8 cellular contexts compared by ENCODE assay signal in the genomic region with DNA sequence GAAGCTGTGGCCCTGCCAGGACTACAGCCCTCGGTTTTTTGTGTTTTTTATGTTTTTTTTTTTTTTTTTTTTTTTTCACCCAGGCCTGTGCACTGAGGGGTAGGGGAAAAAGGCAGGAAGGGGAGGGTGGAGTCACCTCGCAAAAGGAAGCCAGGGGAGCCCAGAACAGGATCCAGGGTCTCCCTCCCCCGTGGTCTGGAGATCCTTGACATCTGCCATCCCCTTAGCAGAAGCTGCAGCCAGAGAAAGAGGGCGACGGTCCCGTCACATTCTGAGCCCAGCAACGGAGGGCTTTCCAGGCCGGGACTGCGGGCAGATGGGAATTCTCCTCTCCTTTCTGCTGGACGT. TPM values are rescaled to one million over a fixed set of nuclear protein-coding genes. Genes with fewer than 3 reads are reported as not detected.
DNase-seq lines count a peak whose midpoint lies in the region; ATAC-seq lines count a peak whose summit lies in the region.

No MANE protein-coding gene starts in this region.

- H3K9ac ChIP-seq in HUES48 (ENCODE audit: low read depth, low read length) (no peak overlapping the region), iPS-15b (ENCODE audit: low read depth, low read length) (no peak overlapping the region)

- H3K4me3 Mint-ChIP-seq in activated naive CD8-positive, alpha-beta T cell treated with anti-CD3 and anti-CD28 coated beads for 36 hours, result peak overlapping the region; percentile 80
- peak overlapping the region; percentile 77 for H3K4me3 Mint-ChIP-seq in stimulated activated effector memory CD8-positive, alpha-beta T cell treated with anti-CD3 and anti-CD28 coated beads, Interleukin-12 subunit alpha, Interleukin-12 subunit beta, amount 100 ng/mL, for 72 hours

- H3K4me1 Mint-ChIP-seq in activated naive CD8-positive, alpha-beta T cell treated with anti-CD3 and anti-CD28 coated beads for 36 hours, result peaks cover 11% of the 10 kb centered on the region
- peaks cover 8% of the 10 kb centered on the region for H3K4me1 Mint-ChIP-seq in stimulated activated effector memory CD8-positive, alpha-beta T cell treated with anti-CD3 and anti-CD28 coated beads, Interleukin-12 subunit alpha, Interleukin-12 subunit beta, amount 100 ng/mL, for 72 hours

- H3K36me3 ChIP-seq in HUES48 (ENCODE audit: control insufficient read depth, insufficient read depth, low read length) (no peaks in the 10 kb centered on the region), iPS-15b (ENCODE audit: control insufficient read depth, insufficient read depth, low read length) (no peaks in the 10 kb centered on the region)

- peaks cover 8% of the 10 kb centered on the region for H3K27me3 Mint-ChIP-seq in activated naive CD8-positive, alpha-beta T cell treated with anti-CD3 and anti-CD28 coated beads for 36 hours

- no peak overlapping the region for H3K27ac ChIP-seq in HUES48 (ENCODE audit: low read depth, low read length)

- ATAC-seq in stimulated activated effector memory CD8-positive, alpha-beta T cell treated with anti-CD3 and anti-CD28 coated beads, Interleukin-12 subunit alpha, Interleukin-12 subunit beta, amount 100 ng/mL, for 72 hours, result no peak

- H3K4me3 ChIP-seq in HUES48 (ENCODE audit: low read depth, low read length), result peak overlapping the region; percentile 57
- H3K4me3 ChIP-seq in iPS-15b (ENCODE audit: low read depth, low read length), result peak overlapping the region; percentile 74

- H3K9me3 ChIP-seq in HUES48 (ENCODE audit: control insufficient read depth, insufficient read depth, low read length) (no peaks in the 10 kb centered on the region), iPS-15b (ENCODE audit: control insufficient read depth, insufficient read depth, low read length) (no peaks in the 10 kb centered on the region)

- H3K27me3 ChIP-seq in HUES48 (ENCODE audit: control insufficient read depth, insufficient read depth, low read length) (peaks cover 19% of the 10 kb centered on the region), iPS-15b (ENCODE audit: control insufficient read depth, insufficient read depth, low read length) (peaks cover 9% of the 10 kb centered on the region)

- H3K9me3 Mint-ChIP-seq in activated naive CD8-positive, alpha-beta T cell treated with anti-CD3 and anti-CD28 coated beads for 36 hours, result no peaks in the 10 kb centered on the region
- H3K9me3 Mint-ChIP-seq in stimulated activated effector memory CD8-positive, alpha-beta T cell treated with anti-CD3 and anti-CD28 coated beads, Interleukin-12 subunit alpha, Interleukin-12 subunit beta, amount 100 ng/mL, for 72 hours, result no peaks in the 10 kb centered on the region

- no peak for DNase-seq in activated naive CD8-positive, alpha-beta T cell treated with anti-CD3 and anti-CD28 coated beads for 36 hours
- DNase-seq in stimulated activated effector memory CD8-positive, alpha-beta T cell treated with anti-CD3 and anti-CD28 coated beads, Interleukin-12 subunit alpha, Interleukin-12 subunit beta, amount 100 ng/mL, for 72 hours (ENCODE audit: low spot score in 2 of 2), result no peak
- DNase-seq in kidney glomerular epithelial cell (lab: John Stamatoyannopoulos, UW) (no peak), NCI-H2196 treated with DMSO at 0.1 percent for 48 hours (lab: John Stamatoyannopoulos, UW; ENCODE audit: unreplicated experiment) (no peak), putamen (ENCODE audit: low spot score) (no peak), NCI-H774 (lab: John Stamatoyannopoulos, UW) (no peak)

- H3K36me3 Mint-ChIP-seq in activated naive CD8-positive, alpha-beta T cell treated with anti-CD3 and anti-CD28 coated beads for 36 hours, result no peaks in the 10 kb centered on the region
- no peaks in the 10 kb centered on the region for H3K36me3 Mint-ChIP-seq in stimulated activated effector memory CD8-positive, alpha-beta T cell treated with anti-CD3 and anti-CD28 coated beads, Interleukin-12 subunit alpha, Interleukin-12 subunit beta, amount 100 ng/mL, for 72 hours

- peaks cover 4% of the 10 kb centered on the region for H3K4me1 ChIP-seq in HUES48 (ENCODE audit: control insufficient read depth, insufficient read depth, low read length)
- H3K4me1 ChIP-seq in iPS-15b (ENCODE audit: control insufficient read depth, insufficient read depth, low read length), result no peaks in the 10 kb centered on the region

- peak overlapping the region; percentile 79 for H3K27ac Mint-ChIP-seq in activated naive CD8-positive, alpha-beta T cell treated with anti-CD3 and anti-CD28 coated beads for 36 hours
- peak overlapping the region; percentile 88 for H3K27ac Mint-ChIP-seq in stimulated activated effector memory CD8-positive, alpha-beta T cell treated with anti-CD3 and anti-CD28 coated beads, Interleukin-12 subunit alpha, Interleukin-12 subunit beta, amount 100 ng/mL, for 72 hours

RNA-seq across cellular contexts. Expression of a gene that starts 29.1 kb away (rescaled TPM):
- total RNA-seq in activated naive CD8-positive, alpha-beta T cell treated with anti-CD3 and anti-CD28 coated beads for 36 hours, result not detected

RNA-seq across cellular contexts. Expression of a gene that starts 49.1 kb away (rescaled TPM):
- 10 to 100 TPM; 54.9 to 55.5 TPM for total RNA-seq in activated naive CD8-positive, alpha-beta T cell treated with anti-CD3 and anti-CD28 coated beads for 36 hours

RNA-seq across cellular contexts. Expression of a gene that starts 49.3 kb away (rescaled TPM):
- 10 to 100 TPM; 25.5 to 28.4 TPM for total RNA-seq in activated naive CD8-positive, alpha-beta T cell treated with anti-CD3 and anti-CD28 coated beads for 36 hours
